23 cellular contexts compared by ENCODE assay signal in the genomic region with DNA sequence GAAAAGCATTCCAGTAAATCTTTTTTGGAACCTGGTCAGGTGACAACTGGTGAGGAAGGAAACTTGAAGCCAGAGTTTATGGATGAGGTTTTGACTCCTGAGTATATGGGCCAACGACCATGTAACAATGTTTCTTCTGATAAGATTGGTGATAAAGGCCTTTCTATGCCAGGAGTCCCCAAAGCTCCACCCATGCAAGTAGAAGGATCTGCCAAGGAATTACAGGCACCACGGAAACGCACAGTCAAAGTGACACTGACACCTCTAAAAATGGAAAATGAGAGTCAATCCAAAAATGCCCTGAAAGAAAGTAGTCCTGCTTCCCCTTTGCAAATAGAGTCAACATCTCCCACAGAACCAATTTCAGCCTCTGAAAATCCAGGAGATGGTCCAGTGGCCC. TPM values are rescaled to one million over a fixed set of nuclear protein-coding genes. Genes with fewer than 3 reads are reported as not detected.
DNase-seq lines count a peak whose midpoint lies in the region; ATAC-seq, FAIRE-seq and TF ChIP-seq lines count a peak whose summit lies in the region.
"Had no signal": no experiment of that assay in that cellular context is flagged by ENCODE, and none has a peak within 500 bp of the region (broad histone marks: within the 10 kb centered on the region; RNA-seq: fewer than 3 reads in every experiment).

No MANE protein-coding gene starts in this region.

- in situ Hi-C loops in GM12878 (cut with MboI), result no loop called here

- intact Hi-C loops in activated naive CD4-positive, alpha-beta T cell treated with anti-CD3 and anti-CD28 coated beads for 36 hours (cut with micrococcal nuclease), result no loop called here
- intact Hi-C loops in GM12878 (cut with micrococcal nuclease; ENCODE audit: unreplicated experiment) (no loop called here), testis (cut with DNase I; ENCODE audit: low total_unique reads) (no loop called here)

- H3K9ac ChIP-seq in GM12878 (ENCODE audit: control insufficient read depth, insufficient read depth, low read length), result no peak overlapping the region
- H3K9ac ChIP-seq: BLaER1 treated with 17β-estradiol and CSF1 and Interleukin-3, amounts not matched to agents 10 nM and 100 nM; GM23248 had no signal

- BruUV-seq in GM12878 (replicated peaks; lab: Mats Ljungman, UMichigan), result TSS peak; percentile 49

- H3K9me3 Mint-ChIP-seq in activated naive CD4-positive, alpha-beta T cell treated with anti-CD3 and anti-CD28 coated beads for 36 hours, result no peaks in the 10 kb centered on the region
- H3K9me3 Mint-ChIP-seq in activated naive CD4-positive, alpha-beta T cell treated with anti-CD3 and anti-CD28 coated beads, Interleukin-2, amount 10 ng/mL, durations not matched to agents 7 days and 5 days, result no peaks in the 10 kb centered on the region
- no peaks in the 10 kb centered on the region for H3K9me3 Mint-ChIP-seq in stimulated activated naive CD8-positive, alpha-beta T cell treated with anti-CD3 and anti-CD28 coated beads, Interleukin-15, Interleukin-2, amounts not matched to agents 100 ng/mL and 50 ng/mL, for 24 hours
- H3K9me3 Mint-ChIP-seq: CD8-positive, alpha-beta T cell; IgD-negative memory B cell had no signal

- TF ChIP-seq POLR2A in GM12878 (IDR thresholded peaks at IDR 0.05; ENCODE audit: low read depth, low read length) (no peak), testis (IDR thresholded peaks at IDR 0.05) (no peak)

- no peaks in the 10 kb centered on the region for H3K27me3 Mint-ChIP-seq in activated naive CD4-positive, alpha-beta T cell treated with anti-CD3 and anti-CD28 coated beads for 36 hours (ENCODE audit: low read depth)
- no peaks in the 10 kb centered on the region for H3K27me3 Mint-ChIP-seq in activated naive CD4-positive, alpha-beta T cell treated with anti-CD3 and anti-CD28 coated beads, Interleukin-2, amount 10 ng/mL, durations not matched to agents 7 days and 5 days
- no peaks in the 10 kb centered on the region for H3K27me3 Mint-ChIP-seq in stimulated activated naive CD8-positive, alpha-beta T cell treated with anti-CD3 and anti-CD28 coated beads, Interleukin-15, Interleukin-2, amounts not matched to agents 100 ng/mL and 50 ng/mL, for 24 hours
- H3K27me3 Mint-ChIP-seq: IgD-negative memory B cell had no signal

- H3K4me3 ChIP-seq in GM12878 (no peak overlapping the region), testis (no peak overlapping the region)
- H3K4me3 ChIP-seq: BLaER1 treated with 17β-estradiol and CSF1 and Interleukin-3, amounts not matched to agents 10 nM and 100 nM; GM23248; PC-9 had no signal

- DNase-seq in activated naive CD4-positive, alpha-beta T cell treated with anti-CD3 and anti-CD28 coated beads for 36 hours, result no peak
- DNase-seq in activated naive CD4-positive, alpha-beta T cell treated with anti-CD3 and anti-CD28 coated beads, Interleukin-2, amount 10 ng/mL, durations not matched to agents 7 days and 5 days, result no peak
- no peak for DNase-seq in stimulated activated naive CD8-positive, alpha-beta T cell treated with anti-CD3 and anti-CD28 coated beads, Interleukin-15, Interleukin-2, amounts not matched to agents 100 U/mL and 50 U/mL, for 24 hours
- no peak for DNase-seq in GM12878 (ENCODE audit: low read depth, low spot score)
- DNase-seq in testis, result peak; percentile 56
- no peak for DNase-seq in SK-N-DZ (ENCODE audit: low spot score)
- no peak for DNase-seq in COR-L47 (lab: John Stamatoyannopoulos, UW)
- DNase-seq: CD8-positive, alpha-beta T cell; GM23248; HCEC 1CT; Karpas-422; NCI-H1417 treated with DMSO at 0.1 percent for 48 hours; NCI-H1930; NCI-H345; NCI-H524 treated with DMSO at 0.1 percent for 48 hours had no signal

- peaks cover 27 to 74% of the 10 kb centered on the region in 2 experiments for H3K36me3 ChIP-seq in GM12878 (ENCODE audit: control insufficient read depth in 2 of 2, insufficient read depth in 2 of 2, low read length in 1 of 2)
- H3K36me3 ChIP-seq in testis (ENCODE audit: low read depth, missing control alignments), result no peaks in the 10 kb centered on the region

- no peak for TF ChIP-seq EP300 in GM12878 (IDR thresholded peaks at IDR 0.05; ENCODE audit: borderline replicate concordance in 1 of 2, control insufficient read depth in 1 of 2, low read depth in 2 of 2, low read length in 2 of 2)

- ATAC-seq in stimulated activated naive CD8-positive, alpha-beta T cell treated with anti-CD3 and anti-CD28 coated beads, Interleukin-15, Interleukin-2, amounts not matched to agents 100 U/mL and 50 U/mL, for 24 hours, result no peak
- no peak for ATAC-seq in GM12878
- ATAC-seq: CD8-positive, alpha-beta T cell had no signal

- H3K27ac ChIP-seq in GM12878 (ENCODE audit: control insufficient read depth, insufficient read depth), result no peak overlapping the region
- no peak overlapping the region for H3K27ac ChIP-seq in testis
- H3K27ac ChIP-seq: BLaER1 treated with 17β-estradiol and CSF1 and Interleukin-3, amounts not matched to agents 10 nM and 100 nM; GM23248; PC-9 had no signal

- TF ChIP-seq RAD21 in GM12878 (IDR thresholded peaks at IDR 0.05; ENCODE audit: insufficient read depth, low read depth, low read length), result no peak

- WGBS in GM12878 (ENCODE audit: insufficient coverage, insufficient replicate concordance, low lambda C conversion rate, missing lambda C conversion rate), result 75% methylated on average over 3 of the region's 3 CpGs
- 55 to 66% methylated on average over 3 of the region's 3 CpGs for WGBS in testis, 2 donors

- TF ChIP-seq CTCF in GM12878 (IDR thresholded peaks at IDR 0.05 in 2 of 3, conservative IDR thresholded peaks at IDR 0.05 in 1 of 3; ENCODE audit: control insufficient read depth in 2 of 3, extremely low read depth in 1 of 3, insufficient read depth in 1 of 3, low read depth in 3 of 3, low read length in 3 of 3), result no peak
- TF ChIP-seq CTCF in testis (IDR thresholded peaks at IDR 0.05), result no peak

- no peaks in the 10 kb centered on the region for H4K20me1 ChIP-seq in GM12878 (ENCODE audit: control insufficient read depth, insufficient read depth)

- H3K27me3 ChIP-seq in GM12878 (replicated peaks in 1 of 2; ENCODE audit: control insufficient read depth in 2 of 2, insufficient read depth in 2 of 2, low read length in 1 of 2) (no peaks in the 10 kb centered on the region), testis (no peaks in the 10 kb centered on the region)
- H3K27me3 ChIP-seq: BLaER1 treated with 17β-estradiol and CSF1 and Interleukin-3, amounts not matched to agents 10 nM and 100 nM had no signal

- H3K27ac Mint-ChIP-seq in activated naive CD4-positive, alpha-beta T cell treated with anti-CD3 and anti-CD28 coated beads for 36 hours, result peak overlapping the region; percentile 70
- H3K27ac Mint-ChIP-seq in activated naive CD4-positive, alpha-beta T cell treated with anti-CD3 and anti-CD28 coated beads, Interleukin-2, amount 10 ng/mL, durations not matched to agents 7 days and 5 days, result no peak overlapping the region
- peak overlapping the region; percentile 41 for H3K27ac Mint-ChIP-seq in stimulated activated naive CD8-positive, alpha-beta T cell treated with anti-CD3 and anti-CD28 coated beads, Interleukin-15, Interleukin-2, amounts not matched to agents 100 ng/mL and 50 ng/mL, for 24 hours
- H3K27ac Mint-ChIP-seq: IgD-negative memory B cell had no signal

- H3K9me3 ChIP-seq in GM12878 (replicated peaks; ENCODE audit: control insufficient read depth, insufficient read depth, low read length), result no peaks in the 10 kb centered on the region
- H3K9me3 ChIP-seq in testis, result no peaks in the 10 kb centered on the region
- H3K9me3 ChIP-seq: BLaER1 treated with 17β-estradiol and CSF1 and Interleukin-3, amounts not matched to agents 10 nM and 100 nM had no signal

- CTCF ChIA-PET in activated naive CD4-positive, alpha-beta T cell treated with anti-CD3 and anti-CD28 coated beads for 36 hours (lab: Charles Lee), result interaction anchor here (1.0 kb wide), 1 partner anchor 68 kb away, joined by 4 read pairs; no protein-coding TSS in a partner anchor
- CTCF ChIA-PET in activated naive CD4-positive, alpha-beta T cell treated with anti-CD3 and anti-CD28 coated beads, Interleukin-2, amount 10 ng/mL, durations not matched to agents 7 days and 5 days (lab: Charles Lee), result no interaction called here
- CTCF ChIA-PET in GM12878 (lab: Yijun Ruan, JAX), result no interaction called here

- no peak overlapping the region for H2AFZ ChIP-seq in GM12878 (ENCODE audit: control insufficient read depth, low read depth, low read length)
- H2AFZ ChIP-seq: GM23248, PC-9 had no signal

- no peak overlapping the region for H3K4me3 Mint-ChIP-seq in activated naive CD4-positive, alpha-beta T cell treated with anti-CD3 and anti-CD28 coated beads for 36 hours
- no peak overlapping the region for H3K4me3 Mint-ChIP-seq in activated naive CD4-positive, alpha-beta T cell treated with anti-CD3 and anti-CD28 coated beads, Interleukin-2, amount 10 ng/mL, durations not matched to agents 7 days and 5 days
- no peak overlapping the region for H3K4me3 Mint-ChIP-seq in stimulated activated naive CD8-positive, alpha-beta T cell treated with anti-CD3 and anti-CD28 coated beads, Interleukin-15, Interleukin-2, amounts not matched to agents 100 ng/mL and 50 ng/mL, for 24 hours
- H3K4me3 Mint-ChIP-seq: CD8-positive, alpha-beta T cell; IgD-negative memory B cell had no signal

- no peak overlapping the region for H3K4me2 ChIP-seq in GM12878 (ENCODE audit: control insufficient read depth, insufficient read depth)
- H3K4me2 ChIP-seq: BLaER1 treated with 17β-estradiol and CSF1 and Interleukin-3, amounts not matched to agents 10 nM and 100 nM; PC-9 had no signal

- H3K4me1 Mint-ChIP-seq in activated naive CD4-positive, alpha-beta T cell treated with anti-CD3 and anti-CD28 coated beads for 36 hours (ENCODE audit: low read depth), result peaks cover 5% of the 10 kb centered on the region
- H3K4me1 Mint-ChIP-seq in activated naive CD4-positive, alpha-beta T cell treated with anti-CD3 and anti-CD28 coated beads, Interleukin-2, amount 10 ng/mL, durations not matched to agents 7 days and 5 days, result no peaks in the 10 kb centered on the region
- no peaks in the 10 kb centered on the region for H3K4me1 Mint-ChIP-seq in stimulated activated naive CD8-positive, alpha-beta T cell treated with anti-CD3 and anti-CD28 coated beads, Interleukin-15, Interleukin-2, amounts not matched to agents 100 ng/mL and 50 ng/mL, for 24 hours (ENCODE audit: low read depth)
- H3K4me1 Mint-ChIP-seq: IgD-negative memory B cell had no signal

- FAIRE-seq in GM12878 (lab: Jason Lieb, UNC), result no peak
- FAIRE-seq: D721Med, GM12892, GM18507, HTR-8/SVneo had no signal

- POLR2A ChIA-PET in GM12878 (lab: Charles Lee), result no interaction called here

- no peaks in the 10 kb centered on the region for H3K79me2 ChIP-seq in GM12878 (ENCODE audit: control insufficient read depth, insufficient read depth, low read length)

- SMC1A ChIA-PET in GM12878 (lab: Charles Lee; ENCODE audit: uncharacterized antibody, unreplicated experiment), result no interaction called here

- RAD21 ChIA-PET in GM12878 (lab: Charles Lee; ENCODE audit: unreplicated experiment), result no interaction called here

- H3K36me3 Mint-ChIP-seq in activated naive CD4-positive, alpha-beta T cell treated with anti-CD3 and anti-CD28 coated beads for 36 hours (ENCODE audit: low read depth), result peaks cover 41% of the 10 kb centered on the region
- H3K36me3 Mint-ChIP-seq in activated naive CD4-positive, alpha-beta T cell treated with anti-CD3 and anti-CD28 coated beads, Interleukin-2, amount 10 ng/mL, durations not matched to agents 7 days and 5 days, result peaks cover 71% of the 10 kb centered on the region
- H3K36me3 Mint-ChIP-seq in stimulated activated naive CD8-positive, alpha-beta T cell treated with anti-CD3 and anti-CD28 coated beads, Interleukin-15, Interleukin-2, amounts not matched to agents 100 ng/mL and 50 ng/mL, for 24 hours (ENCODE audit: low read depth), result peaks cover 74% of the 10 kb centered on the region

- H3K4me1 ChIP-seq in GM12878 (ENCODE audit: control insufficient read depth, insufficient read depth, low read length) (no peaks in the 10 kb centered on the region), testis (peaks cover 18% of the 10 kb centered on the region)
- H3K4me1 ChIP-seq: BLaER1 treated with 17β-estradiol and CSF1 and Interleukin-3, amounts not matched to agents 10 nM and 100 nM had no signal

RNA-seq across cellular contexts. Expression of a gene that starts 24.1 kb away (rescaled TPM):
- total RNA-seq in activated naive CD4-positive, alpha-beta T cell treated with anti-CD3 and anti-CD28 coated beads for 36 hours, result not detected
- total RNA-seq in GM12878 (2013; cell fraction: nucleolus; rRNA removed), result 0.71 TPM in 1 of 2 replicates, not detected in the other
- total RNA-seq in GM12878 (2014; rRNA removed), result 0.49 TPM in 1 of 2 replicates, not detected in the other
- not detected in 2 replicates for total RNA-seq in GM12878 (2014; rRNA removed; fragmentation: Illumina TruSeq; extraction: Trizol)
- total RNA-seq in GM12878 (2021), result 0.27 TPM in 1 of 2 replicates, not detected in the other
- polyA plus RNA-seq in GM12878 (2011; ENCODE audit: low read depth), result not detected
- polyA plus RNA-seq in GM12878 (2011; rRNA removed), result not detected in 2 replicates
- not detected in 2 replicates for polyA plus RNA-seq in GM12878 (2011; cell fraction: cytosol; rRNA removed)
- polyA plus RNA-seq in GM12878 (2011; cell fraction: nucleus; rRNA removed), result not detected in 2 replicates
- polyA plus RNA-seq in GM12878 (2012), result 0.15 TPM in 1 of 2 replicates, not detected in the other
- polyA plus RNA-seq in GM12878 (2014; fragmentation: Illumina TruSeq; extraction: Trizol), result not detected in 2 replicates
- not detected for polyA plus RNA-seq in GM12878 (2014; fragmentation: Nextera tagmentation; extraction: Ambion mirVana)
- 0.22 and 0.28 TPM in 2 replicates for polyA plus RNA-seq in GM12878 (2014; rRNA removed)
- under 1 TPM; 0.59 to 0.78 TPM for polyA plus RNA-seq in GM12878 (2016; fragmentation: Nextera tagmentation; extraction: Ambion mirVana)
- polyA minus RNA-seq in GM12878 (2011; rRNA and poly(A)+ RNA removed), result not detected in 2 replicates
- polyA minus RNA-seq in GM12878 (2011; cell fraction: cytosol; rRNA and poly(A)+ RNA removed), result not detected in 2 replicates
- polyA minus RNA-seq in GM12878 (2011; cell fraction: nucleus; rRNA and poly(A)+ RNA removed), result 0.67 TPM in 1 of 2 replicates, not detected in the other
- 1 to 10 TPM; 4.9 to 5.7 TPM for total RNA-seq in testis
- polyA plus RNA-seq in testis (ENCODE audit: insufficient read depth, low read depth, low replicate concordance), result not detected
- polyA plus RNA-seq in SK-N-DZ (2014; cell fraction: cytosol; rRNA removed), result 3.4 TPM in 1 of 2 replicates, not detected in the other
- polyA plus RNA-seq in SK-N-DZ (2014; cell fraction: nucleus; rRNA removed), result 4.9 and 5.5 TPM in 2 replicates

RNA-seq across cellular contexts. Expression of a gene that starts 27.8 kb away (rescaled TPM):
- total RNA-seq in activated naive CD4-positive, alpha-beta T cell treated with anti-CD3 and anti-CD28 coated beads for 36 hours, result 10 to 100 TPM; 13.3 to 14.1 TPM
- total RNA-seq in GM12878 (2013; cell fraction: nucleolus; rRNA removed), result 33.7 and 45.1 TPM in 2 replicates
- total RNA-seq in GM12878 (2014; rRNA removed), result 7.9 and 13.9 TPM in 2 replicates
- 4.6 and 5.2 TPM in 2 replicates for total RNA-seq in GM12878 (2014; rRNA removed; fragmentation: Illumina TruSeq; extraction: Trizol)
- 8.5 and 10.2 TPM in 2 replicates for total RNA-seq in GM12878 (2021)
- polyA plus RNA-seq in GM12878 (2011; ENCODE audit: low read depth), result 3.3 TPM
- polyA plus RNA-seq in GM12878 (2011; rRNA removed), result 3.3 and 5.2 TPM in 2 replicates
- polyA plus RNA-seq in GM12878 (2011; cell fraction: cytosol; rRNA removed), result 7.7 and 9.1 TPM in 2 replicates
- 35.3 and 37.5 TPM in 2 replicates for polyA plus RNA-seq in GM12878 (2011; cell fraction: nucleus; rRNA removed)
- polyA plus RNA-seq in GM12878 (2012), result 5.8 and 6.8 TPM in 2 replicates
- 3.5 and 7.5 TPM in 2 replicates for polyA plus RNA-seq in GM12878 (2014; fragmentation: Illumina TruSeq; extraction: Trizol)
- polyA plus RNA-seq in GM12878 (2014; fragmentation: Nextera tagmentation; extraction: Ambion mirVana), result 1 to 10 TPM; 1.4 to 1.7 TPM
- polyA plus RNA-seq in GM12878 (2014; rRNA removed), result 7.9 and 9.4 TPM in 2 replicates
- polyA plus RNA-seq in GM12878 (2016; fragmentation: Nextera tagmentation; extraction: Ambion mirVana), result 1 to 10 TPM; 8.2 to 9.1 TPM
- 12.9 and 13.1 TPM in 2 replicates for polyA minus RNA-seq in GM12878 (2011; rRNA and poly(A)+ RNA removed)
- 2.2 and 4.5 TPM in 2 replicates for polyA minus RNA-seq in GM12878 (2011; cell fraction: cytosol; rRNA and poly(A)+ RNA removed)
- 18.0 and 21.9 TPM in 2 replicates for polyA minus RNA-seq in GM12878 (2011; cell fraction: nucleus; rRNA and poly(A)+ RNA removed)
- 10 to 100 TPM; 33.1 to 46.8 TPM for total RNA-seq in testis
- 16.4 TPM for polyA plus RNA-seq in testis (ENCODE audit: insufficient read depth, low read depth, low replicate concordance)
- 13.9 and 19.4 TPM in 2 replicates for polyA plus RNA-seq in SK-N-DZ (2014; cell fraction: cytosol; rRNA removed)
- 60.1 and 71.3 TPM in 2 replicates for polyA plus RNA-seq in SK-N-DZ (2014; cell fraction: nucleus; rRNA removed)
